9 cellular contexts compared by ENCODE assay signal in the genomic region with DNA sequence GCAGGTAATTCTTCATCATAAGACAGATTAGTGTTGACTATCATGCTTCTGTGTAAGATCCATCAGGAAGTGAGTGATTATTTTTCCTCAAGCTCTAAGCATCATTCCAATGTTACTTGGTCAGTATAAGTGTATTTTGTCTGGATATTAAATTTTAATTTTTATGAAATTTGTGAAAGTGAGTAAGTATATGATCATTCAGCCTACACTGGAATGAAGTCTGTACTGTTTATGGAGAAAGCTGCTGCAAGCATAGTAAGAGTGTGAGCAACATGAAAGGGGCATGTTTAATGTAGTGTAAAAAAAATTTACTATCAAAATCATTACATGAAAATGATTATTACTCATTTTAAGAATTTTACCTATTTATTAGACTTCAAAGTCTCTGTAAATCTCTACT.
"Had no signal": no experiment of that assay in that cellular context is flagged by ENCODE, and none has a peak within 500 bp of the region (broad histone marks: within the 10 kb centered on the region; RNA-seq: fewer than 3 reads in every experiment).

No MANE protein-coding gene starts in this region.

- H2AFZ ChIP-seq: GM23338 had no signal

- DNase-seq: H9, HFFc6, Kasumi-1, KG1 had no signal

- H3K4me2 ChIP-seq: GM23338 had no signal

- H3K4me3 ChIP-seq: GM23338, K562 had no signal

- ATAC-seq: GM23338, HCT116, HepG2, K562 had no signal

- H3K27ac ChIP-seq: HL-60 had no signal
